8 cellular contexts compared by ENCODE assay signal in genomic region chr5:96661841-96662724, GRCh38. TPM values are rescaled to one million over a fixed set of nuclear protein-coding genes. Genes with fewer than 3 reads are reported as not detected.
A peak's percentile ranks its signal among the peaks of the same experiment; 100 is the strongest.
DNase-seq lines count a peak whose midpoint lies in the region; ATAC-seq and TF ChIP-seq lines count a peak whose summit lies in the region.

A gene with protein sequence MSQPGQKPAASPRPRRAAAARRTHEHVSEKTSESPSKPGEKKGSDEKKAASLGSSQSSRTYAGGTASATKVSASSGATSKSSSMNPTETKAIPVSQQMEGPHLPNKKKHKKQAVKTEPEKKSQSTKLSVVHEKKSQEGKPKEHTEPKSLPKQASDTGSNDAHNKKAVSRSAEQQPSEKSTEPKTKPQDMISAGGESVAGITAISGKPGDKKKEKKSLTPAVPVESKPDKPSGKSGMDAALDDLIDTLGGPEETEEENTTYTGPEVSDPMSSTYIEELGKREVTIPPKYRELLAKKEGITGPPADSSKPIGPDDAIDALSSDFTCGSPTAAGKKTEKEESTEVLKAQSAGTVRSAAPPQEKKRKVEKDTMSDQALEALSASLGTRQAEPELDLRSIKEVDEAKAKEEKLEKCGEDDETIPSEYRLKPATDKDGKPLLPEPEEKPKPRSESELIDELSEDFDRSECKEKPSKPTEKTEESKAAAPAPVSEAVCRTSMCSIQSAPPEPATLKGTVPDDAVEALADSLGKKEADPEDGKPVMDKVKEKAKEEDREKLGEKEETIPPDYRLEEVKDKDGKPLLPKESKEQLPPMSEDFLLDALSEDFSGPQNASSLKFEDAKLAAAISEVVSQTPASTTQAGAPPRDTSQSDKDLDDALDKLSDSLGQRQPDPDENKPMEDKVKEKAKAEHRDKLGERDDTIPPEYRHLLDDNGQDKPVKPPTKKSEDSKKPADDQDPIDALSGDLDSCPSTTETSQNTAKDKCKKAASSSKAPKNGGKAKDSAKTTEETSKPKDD (plus strand): TSS chr5:96662376. CDS start chr5:96662423, 47 bp downstream.

- no peak within 1 kb of the TSS for H3K9ac ChIP-seq in neural progenitor cell

- peaks cover 57% of the 10 kb centered on the region for H3K4me1 Mint-ChIP-seq in CD4-positive, alpha-beta T cell (ENCODE audit: low read depth)
- peaks cover 21% of the 10 kb centered on the region for H3K4me1 Mint-ChIP-seq in neural progenitor cell

- ATAC-seq in CD4-positive, alpha-beta T cell (ENCODE audit: poor library complexity), result peak; percentile 55
- ATAC-seq in GM19328 (IDR thresholded peaks at IDR 0.05; ENCODE audit: unreplicated experiment), result peak; percentile 63
- ATAC-seq in HG03469 (IDR thresholded peaks at IDR 0.05; ENCODE audit: unreplicated experiment), result peak; percentile 37

- peaks cover 26% of the 10 kb centered on the region for H4K20me1 ChIP-seq in neural progenitor cell (ENCODE audit: low read depth)

- peaks cover 17% of the 10 kb centered on the region for H3K79me2 ChIP-seq in neural progenitor cell (ENCODE audit: low read depth)

- peak within 1 kb of the TSS; percentile 77 for H3K27ac ChIP-seq in CD4-positive, alpha-beta T cell (ENCODE audit: low read depth, low read length)
- H3K27ac ChIP-seq in RWPE1 (peak within 1 kb of the TSS; percentile 100), neural progenitor cell (no peak within 1 kb of the TSS)

- intact Hi-C loops in CD4-positive, alpha-beta T cell (cut with DNase I, micrococcal nuclease), result loop anchor here (1.0 to 10.0 kb wide), 6 partner anchors 23 to 1107 kb away; partner anchors contain the start of genes ARSK (in 1 of the 2) and SKIC3 (in 1 of the 2)

- H3K27me3 ChIP-seq in CD4-positive, alpha-beta T cell (ENCODE audit: control insufficient read depth, insufficient read depth, low read length), result no peaks in the 10 kb centered on the region
- H3K27me3 ChIP-seq in neural progenitor cell, result peaks cover 39% of the 10 kb centered on the region

- peak; percentile 57 to 78 (median 68) for DNase-seq in CD4-positive, alpha-beta T cell
- peak; percentile 97 for DNase-seq in RWPE1 (ENCODE audit: low spot score)
- DNase-seq in activated T-helper 9 cell treated with anti-CD3 and anti-CD28 coated beads, Interleukin-2, amount 50 U/mL, for 16 hours (ENCODE audit: low read depth), result peak; percentile 73
- peak; percentile 98 for DNase-seq in fibroblast of the aortic adventitia (ENCODE audit: low read depth)
- peak; percentile 96 for DNase-seq in neural progenitor cell (ENCODE audit: low spot score)
- peak; percentile 94 for DNase-seq in stromal cell of bone marrow (ENCODE audit: low read depth)

- POLR2A ChIA-PET in CD4-positive, alpha-beta T cell (lab: Charles Lee), result interaction anchor here (0.7 to 3.0 kb wide), 22 partner anchors 10 to 1015 kb away, joined by 3 to 37 read pairs (median 4); partner anchors contain the start of genes ERAP1, GLRX, LNPEP and RFESD
- POLR2A ChIA-PET in RWPE1 (lab: Yijun Ruan, JAX; ENCODE audit: low non-redundant PET), result interaction anchor here (0.6 to 2.0 kb wide), 6 partner anchors 32 to 69 kb away, joined by 3 to 12 read pairs (median 6); no protein-coding TSS in a partner anchor

- H2AFZ ChIP-seq in neural progenitor cell (replicated peaks), result peak within 1 kb of the TSS; percentile 92

- peak within 1 kb of the TSS; percentile 84 for H3K4me2 ChIP-seq in neural progenitor cell

- TF ChIP-seq CTCF in CD4-positive, alpha-beta T cell (IDR thresholded peaks at IDR 0.05), result no peak
- no peak for TF ChIP-seq CTCF in RWPE1 (conservative IDR thresholded peaks at IDR 0.05; ENCODE audit: low read depth)
- no peak for TF ChIP-seq CTCF in fibroblast of the aortic adventitia (IDR thresholded peaks at IDR 0.05; ENCODE audit: insufficient read depth, low read length)
- TF ChIP-seq CTCF in neural progenitor cell (IDR thresholded peaks at IDR 0.05), result no peak

- H3K4me1 ChIP-seq in neural progenitor cell, result peaks cover 8% of the 10 kb centered on the region

- H3K4me3 ChIP-seq in fibroblast of the aortic adventitia (ENCODE audit: low read depth, low read length) (peak within 1 kb of the TSS; percentile 94), neural progenitor cell (peak within 1 kb of the TSS; percentile 87)

- no peaks in the 10 kb centered on the region for H3K9me3 Mint-ChIP-seq in CD4-positive, alpha-beta T cell
- H3K9me3 Mint-ChIP-seq in neural progenitor cell, result no peaks in the 10 kb centered on the region

- H3F3A ChIP-seq in neural progenitor cell (ENCODE audit: low read depth), result peaks cover 24% of the 10 kb centered on the region

- CTCF ChIA-PET in CD4-positive, alpha-beta T cell (lab: Charles Lee), result interaction anchor here (1.2 to 2.0 kb wide), 4 partner anchors 10 to 48 kb away, joined by 4 to 9 read pairs (median 5); no protein-coding TSS in a partner anchor
- CTCF ChIA-PET in RWPE1 (lab: Yijun Ruan, JAX), result interaction anchor here (0.6 to 1.6 kb wide), 5 partner anchors 20 to 143 kb away, joined by 3 to 8 read pairs (median 4); no protein-coding TSS in a partner anchor

- no peaks in the 10 kb centered on the region for H3K9me3 ChIP-seq in CD4-positive, alpha-beta T cell (ENCODE audit: control insufficient read depth, low read length)
- H3K9me3 ChIP-seq in neural progenitor cell (ENCODE audit: low read depth), result no peaks in the 10 kb centered on the region

- H3K36me3 Mint-ChIP-seq in CD4-positive, alpha-beta T cell (ENCODE audit: low read depth), result peaks cover 15% of the 10 kb centered on the region
- H3K36me3 Mint-ChIP-seq in neural progenitor cell, result no peaks in the 10 kb centered on the region

- no peaks in the 10 kb centered on the region for H3K27me3 Mint-ChIP-seq in CD4-positive, alpha-beta T cell
- peaks cover 6% of the 10 kb centered on the region for H3K27me3 Mint-ChIP-seq in neural progenitor cell (ENCODE audit: insufficient read depth, low read depth)

- peak within 1 kb of the TSS; percentile 95 for H3K27ac Mint-ChIP-seq in CD4-positive, alpha-beta T cell
- H3K27ac Mint-ChIP-seq in neural progenitor cell, result peak within 1 kb of the TSS; percentile 54

- peak within 1 kb of the TSS; percentile 96 for H3K4me3 Mint-ChIP-seq in CD4-positive, alpha-beta T cell
- peak within 1 kb of the TSS; percentile 97 for H3K4me3 Mint-ChIP-seq in neural progenitor cell

- no peaks in the 10 kb centered on the region for H3K36me3 ChIP-seq in neural progenitor cell

RNA-seq across cellular contexts. Expression of the gene that starts here (rescaled TPM):
- 100 to 1,000 TPM; 197 to 200 TPM for total RNA-seq in CD4-positive, alpha-beta T cell
- total RNA-seq in fibroblast of the aortic adventitia (ENCODE audit: low replicate concordance) (388 and 398 TPM in 2 replicates), neural progenitor cell (ENCODE audit: low replicate concordance) (49.8 and 64.6 TPM in 2 replicates)
